13 cellular contexts compared by ENCODE assay signal in genomic region chr17:4747847-4748246, GRCh38. TPM values are rescaled to one million over a fixed set of nuclear protein-coding genes. Genes with fewer than 3 reads are reported as not detected.
DNase-seq lines count a peak whose midpoint lies in the region; ATAC-seq lines count a peak whose summit lies in the region.
"Had no signal": no experiment of that assay in that cellular context is flagged by ENCODE, and none has a peak within 500 bp of the region (broad histone marks: within the 10 kb centered on the region; RNA-seq: fewer than 3 reads in every experiment).

No MANE protein-coding gene starts in this region.

- H3K9me3 ChIP-seq in T-helper 17 cell (ENCODE audit: control insufficient read depth, low read length, poor library complexity, severe bottlenecking) (no peaks in the 10 kb centered on the region), thymus (ENCODE audit: control insufficient read depth) (no peaks in the 10 kb centered on the region)
- H3K9me3 ChIP-seq: SJCRH30 had no signal

- peak overlapping the region; percentile 79 for H3K27ac Mint-ChIP-seq in activated naive CD4-positive, alpha-beta T cell treated with anti-CD3 and anti-CD28 coated beads, Interleukin-2, amount 10 ng/mL, durations not matched to agents 7 days and 5 days
- peak overlapping the region; percentile 72 for H3K27ac Mint-ChIP-seq in T-helper 17 cell

- peak overlapping the region; percentile 43 for H3K4me3 Mint-ChIP-seq in activated naive CD4-positive, alpha-beta T cell treated with anti-CD3 and anti-CD28 coated beads, Interleukin-2, amount 10 ng/mL, durations not matched to agents 7 days and 5 days
- H3K4me3 Mint-ChIP-seq in T-helper 17 cell: peak overlapping the region; percentile 82

- DNase-seq in activated naive CD4-positive, alpha-beta T cell treated with anti-CD3 and anti-CD28 coated beads, Interleukin-2, amount 10 ng/mL, durations not matched to agents 7 days and 5 days: peak; percentile 61
- no peak for DNase-seq in activated naive CD4-positive, alpha-beta T cell treated with anti-CD3 and anti-CD28 coated beads, Interleukin-2, amount 50 U/mL, for 16 hours
- no peak for DNase-seq in T-helper 17 cell
- DNase-seq in globus pallidus (ENCODE audit: low spot score): peak; percentile 57
- no peak for DNase-seq in NCI-H1105 (lab: John Stamatoyannopoulos, UW)
- DNase-seq in NCI-H2081 (lab: John Stamatoyannopoulos, UW): no peak
- DNase-seq: effector CD8-positive, alpha-beta T cell; NCI-H146; SJCRH30 had no signal

- peak overlapping the region; percentile 1 for H3K27ac ChIP-seq in thymus (ENCODE audit: low read depth)
- H3K27ac ChIP-seq: SJCRH30 had no signal

- no peaks in the 10 kb centered on the region for H3K36me3 Mint-ChIP-seq in activated naive CD4-positive, alpha-beta T cell treated with anti-CD3 and anti-CD28 coated beads, Interleukin-2, amount 10 ng/mL, durations not matched to agents 7 days and 5 days
- H3K36me3 Mint-ChIP-seq in T-helper 17 cell (ENCODE audit: low read depth): peaks cover 2% of the 10 kb centered on the region

- H3K9me3 Mint-ChIP-seq in activated naive CD4-positive, alpha-beta T cell treated with anti-CD3 and anti-CD28 coated beads, Interleukin-2, amount 10 ng/mL, durations not matched to agents 7 days and 5 days: no peaks in the 10 kb centered on the region

- peaks cover 23% of the 10 kb centered on the region for H3K4me1 Mint-ChIP-seq in activated naive CD4-positive, alpha-beta T cell treated with anti-CD3 and anti-CD28 coated beads, Interleukin-2, amount 10 ng/mL, durations not matched to agents 7 days and 5 days
- H3K4me1 Mint-ChIP-seq in T-helper 17 cell: peaks cover 20% of the 10 kb centered on the region

- H3K4me3 ChIP-seq in thymus (ENCODE audit: low read length): no peak overlapping the region
- H3K4me3 ChIP-seq: SJCRH30 had no signal

- WGBS in thymus: 4% methylated on average over 5 of the region's 5 CpGs

- H3K27me3 Mint-ChIP-seq in activated naive CD4-positive, alpha-beta T cell treated with anti-CD3 and anti-CD28 coated beads, Interleukin-2, amount 10 ng/mL, durations not matched to agents 7 days and 5 days: peaks cover 76% of the 10 kb centered on the region
- peaks cover 11% of the 10 kb centered on the region for H3K27me3 Mint-ChIP-seq in T-helper 17 cell

- ATAC-seq in T-helper 17 cell (peak; percentile 92), GM19328 (IDR thresholded peaks at IDR 0.05; ENCODE audit: unreplicated experiment) (no peak)

- CTCF ChIA-PET in activated naive CD4-positive, alpha-beta T cell treated with anti-CD3 and anti-CD28 coated beads, Interleukin-2, amount 10 ng/mL, durations not matched to agents 7 days and 5 days (lab: Charles Lee): no interaction called here

- H3K36me3 ChIP-seq in thymus (ENCODE audit: control insufficient read depth, insufficient read depth): no peaks in the 10 kb centered on the region
- H3K36me3 ChIP-seq: SJCRH30 had no signal

- peaks cover 22% of the 10 kb centered on the region for H3K27me3 ChIP-seq in thymus (ENCODE audit: control insufficient read depth, insufficient read depth)
- H3K27me3 ChIP-seq: SJCRH30 had no signal

- no peaks in the 10 kb centered on the region for H3K4me1 ChIP-seq in thymus (ENCODE audit: control insufficient read depth, insufficient read depth, low read length)
- H3K4me1 ChIP-seq: SJCRH30 had no signal

RNA-seq across cellular contexts. Expression of gene CXCL16, which starts 8.1 kb away (rescaled TPM):
- 10 to 100 TPM; 10.3 to 15.3 TPM for total RNA-seq in T-helper 17 cell
- 32.9 TPM for polyA plus RNA-seq in thymus
- total RNA-seq: SJCRH30 had no signal

RNA-seq across cellular contexts. Expression of gene ZMYND15, which starts 8.2 kb away (rescaled TPM):
- total RNA-seq in T-helper 17 cell: 1 to 10 TPM; 1.0 to 1.6 TPM
- 3.8 TPM for polyA plus RNA-seq in thymus
- total RNA-seq: SJCRH30 had no signal

RNA-seq across cellular contexts. Expression of gene MED11, which starts 16.6 kb away (rescaled TPM):
- 1 to 10 TPM; 5.9 to 9.3 TPM for total RNA-seq in T-helper 17 cell
- polyA plus RNA-seq in thymus: 40.3 TPM

RNA-seq across cellular contexts. Expression of gene TM4SF5, which starts 23.8 kb away (rescaled TPM):
- not detected for total RNA-seq in T-helper 17 cell
- 0.14 TPM for polyA plus RNA-seq in thymus
- total RNA-seq: osteocyte, SJCRH30 had no signal
- polyA plus RNA-seq: BJ had no signal

RNA-seq across cellular contexts. Expression of gene ARRB2, which starts 37.4 kb away (rescaled TPM):
- total RNA-seq in T-helper 17 cell: 100 to 1,000 TPM; 220 to 255 TPM
- polyA plus RNA-seq in thymus: 91.2 TPM

Comparison
In these comparisons a context has a peak if more than half of its experiments do, and no peak if none do; other contexts are left out.
1. DNase-seq: peak in activated naive CD4-positive, alpha-beta T cell treated with anti-CD3 and anti-CD28 coated beads, Interleukin-2, amount 10 ng/mL, durations not matched to agents 7 days and 5 days (single experiment) and globus pallidus (single experiment); none in activated naive CD4-positive, alpha-beta T cell treated with anti-CD3 and anti-CD28 coated beads, Interleukin-2, amount 50 U/mL, for 16 hours (single experiment), T-helper 17 cell (0 of 3), NCI-H1105 (single experiment) and NCI-H2081 (0 of 2).